ENCODE assay signal across 1 cellular context in the genomic region with DNA sequence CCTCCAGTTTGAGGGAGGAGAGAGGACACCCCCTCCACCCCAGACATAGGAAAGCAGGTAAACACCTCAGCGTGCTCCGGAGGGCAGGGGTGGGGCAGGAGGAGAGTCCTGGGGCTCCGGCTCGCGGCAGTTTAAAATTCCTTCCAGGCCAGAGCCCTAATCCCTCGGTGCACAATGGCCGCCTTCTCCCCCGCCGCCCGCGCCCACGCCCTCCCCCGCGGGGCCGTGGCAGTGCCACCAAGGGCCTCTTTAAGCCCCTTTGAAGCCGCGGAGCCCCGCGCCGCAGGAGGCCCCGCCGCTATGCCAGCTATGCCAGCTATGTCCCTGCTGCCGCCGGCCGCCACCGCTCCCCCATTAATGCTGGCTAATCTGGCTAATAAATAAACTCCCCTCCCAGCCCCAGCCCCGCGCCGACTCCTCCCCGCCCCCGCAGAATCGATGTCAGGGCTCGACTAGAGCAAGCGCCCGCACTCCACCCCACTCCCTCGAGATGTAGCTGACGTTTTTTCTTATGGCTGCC.
A peak's percentile ranks its signal among the peaks of the same experiment; 100 is the strongest.
TF ChIP-seq lines count a peak whose summit lies in the region.

No MANE protein-coding gene starts in this region.

TF ChIP-seq in HepG2, 621 proteins besides CTCF, POLR2A, EP300 and RAD21 (continued from another document):
- TF ChIP-seq, protein P1, sequence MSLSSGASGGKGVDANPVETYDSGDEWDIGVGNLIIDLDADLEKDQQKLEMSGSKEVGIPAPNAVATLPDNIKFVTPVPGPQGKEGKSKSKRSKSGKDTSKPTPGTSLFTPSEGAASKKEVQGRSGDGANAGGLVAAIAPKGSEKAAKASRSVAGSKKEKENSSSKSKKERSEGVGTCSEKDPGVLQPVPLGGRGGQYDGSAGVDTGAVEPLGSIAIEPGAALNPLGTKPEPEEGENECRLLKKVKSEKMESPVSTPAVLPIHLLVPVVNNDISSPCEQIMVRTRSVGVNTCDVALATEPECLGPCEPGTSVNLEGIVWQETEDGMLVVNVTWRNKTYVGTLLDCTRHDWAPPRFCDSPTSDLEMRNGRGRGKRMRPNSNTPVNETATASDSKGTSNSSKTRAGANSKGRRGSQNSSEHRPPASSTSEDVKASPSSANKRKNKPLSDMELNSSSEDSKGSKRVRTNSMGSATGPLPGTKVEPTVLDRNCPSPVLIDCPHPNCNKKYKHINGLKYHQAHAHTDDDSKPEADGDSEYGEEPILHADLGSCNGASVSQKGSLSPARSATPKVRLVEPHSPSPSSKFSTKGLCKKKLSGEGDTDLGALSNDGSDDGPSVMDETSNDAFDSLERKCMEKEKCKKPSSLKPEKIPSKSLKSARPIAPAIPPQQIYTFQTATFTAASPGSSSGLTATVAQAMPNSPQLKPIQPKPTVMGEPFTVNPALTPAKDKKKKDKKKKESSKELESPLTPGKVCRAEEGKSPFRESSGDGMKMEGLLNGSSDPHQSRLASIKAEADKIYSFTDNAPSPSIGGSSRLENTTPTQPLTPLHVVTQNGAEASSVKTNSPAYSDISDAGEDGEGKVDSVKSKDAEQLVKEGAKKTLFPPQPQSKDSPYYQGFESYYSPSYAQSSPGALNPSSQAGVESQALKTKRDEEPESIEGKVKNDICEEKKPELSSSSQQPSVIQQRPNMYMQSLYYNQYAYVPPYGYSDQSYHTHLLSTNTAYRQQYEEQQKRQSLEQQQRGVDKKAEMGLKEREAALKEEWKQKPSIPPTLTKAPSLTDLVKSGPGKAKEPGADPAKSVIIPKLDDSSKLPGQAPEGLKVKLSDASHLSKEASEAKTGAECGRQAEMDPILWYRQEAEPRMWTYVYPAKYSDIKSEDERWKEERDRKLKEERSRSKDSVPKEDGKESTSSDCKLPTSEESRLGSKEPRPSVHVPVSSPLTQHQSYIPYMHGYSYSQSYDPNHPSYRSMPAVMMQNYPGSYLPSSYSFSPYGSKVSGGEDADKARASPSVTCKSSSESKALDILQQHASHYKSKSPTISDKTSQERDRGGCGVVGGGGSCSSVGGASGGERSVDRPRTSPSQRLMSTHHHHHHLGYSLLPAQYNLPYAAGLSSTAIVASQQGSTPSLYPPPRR (CRISPR knock-in tag; IDR thresholded peaks at IDR 0.05; ENCODE audit: borderline replicate concordance) = no peak
- TF ChIP-seq ZSCAN9 (CRISPR knock-in tag; IDR thresholded peaks at IDR 0.05; ENCODE audit: borderline replicate concordance) = no peak
- TF ChIP-seq, protein P2, sequence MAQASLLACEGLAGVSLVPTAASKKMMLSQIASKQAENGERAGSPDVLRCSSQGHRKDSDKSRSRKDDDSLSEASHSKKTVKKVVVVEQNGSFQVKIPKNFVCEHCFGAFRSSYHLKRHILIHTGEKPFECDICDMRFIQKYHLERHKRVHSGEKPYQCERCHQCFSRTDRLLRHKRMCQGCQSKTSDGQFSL (CRISPR knock-in tag; IDR thresholded peaks at IDR 0.05) = no peak
- peak; percentile 15; the same call in 1 of the 2 replicates for TF ChIP-seq RARA (CRISPR knock-in tag; IDR thresholded peaks at IDR 0.05)
- TF ChIP-seq MED13 (CRISPR knock-in tag; IDR thresholded peaks at IDR 0.05) = no peak
- TF ChIP-seq NFRKB (IDR thresholded peaks at IDR 0.05) = no peak
- TF ChIP-seq MXI1 (IDR thresholded peaks at IDR 0.05; ENCODE audit: borderline replicate concordance, low read depth, low read length) = no peak
- no peak for TF ChIP-seq PAWR (CRISPR knock-in tag; IDR thresholded peaks at IDR 0.05; ENCODE audit: borderline replicate concordance)
- no peak for TF ChIP-seq MIER2 (CRISPR knock-in tag; IDR thresholded peaks at IDR 0.05)
- TF ChIP-seq ZFY (CRISPR knock-in tag; IDR thresholded peaks at IDR 0.05) = peak; percentile 3; the same call in 1 of the 2 replicates
- TF ChIP-seq ZNF251 (CRISPR knock-in tag; IDR thresholded peaks at IDR 0.05) = no peak
- no peak for TF ChIP-seq ZMYM3 (CRISPR knock-in tag; IDR thresholded peaks at IDR 0.05)
- TF ChIP-seq ZNF782 (CRISPR knock-in tag; IDR thresholded peaks at IDR 0.05; ENCODE audit: borderline replicate concordance) = no peak
- no peak for TF ChIP-seq NONO (IDR thresholded peaks at IDR 0.05)
- no peak for TF ChIP-seq NONO (CRISPR knock-in tag; conservative IDR thresholded peaks at IDR 0.05)
- TF ChIP-seq ZNF543 (CRISPR knock-in tag; IDR thresholded peaks at IDR 0.05) = no peak
- TF ChIP-seq, protein P3, sequence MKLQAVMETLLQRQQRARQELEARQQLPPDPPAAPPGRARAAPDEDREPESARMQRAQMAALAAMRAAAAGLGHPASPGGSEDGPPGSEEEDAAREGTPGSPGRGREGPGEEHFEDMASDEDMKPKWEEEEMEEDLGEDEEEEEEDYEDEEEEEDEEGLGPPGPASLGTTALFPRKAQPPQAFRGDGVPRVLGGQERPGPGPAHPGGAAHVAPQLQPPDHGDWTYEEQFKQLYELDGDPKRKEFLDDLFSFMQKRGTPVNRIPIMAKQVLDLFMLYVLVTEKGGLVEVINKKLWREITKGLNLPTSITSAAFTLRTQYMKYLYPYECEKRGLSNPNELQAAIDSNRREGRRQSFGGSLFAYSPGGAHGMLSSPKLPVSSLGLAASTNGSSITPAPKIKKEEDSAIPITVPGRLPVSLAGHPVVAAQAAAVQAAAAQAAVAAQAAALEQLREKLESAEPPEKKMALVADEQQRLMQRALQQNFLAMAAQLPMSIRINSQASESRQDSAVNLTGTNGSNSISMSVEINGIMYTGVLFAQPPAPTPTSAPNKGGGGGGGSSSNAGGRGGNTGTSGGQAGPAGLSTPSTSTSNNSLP (IDR thresholded peaks at IDR 0.05; ENCODE audit: low read depth, low read length) = 0 out of 2 replicates have a peak, but pooled peaks have one; percentile 20
- TF ChIP-seq KDM4B (CRISPR knock-in tag; IDR thresholded peaks at IDR 0.05) = no peak
- no peak for TF ChIP-seq ATAD3A (CRISPR knock-in tag; IDR thresholded peaks at IDR 0.05)
- no peak for TF ChIP-seq ZNF615 (CRISPR knock-in tag; IDR thresholded peaks at IDR 0.05; ENCODE audit: borderline replicate concordance)
- no peak for TF ChIP-seq ARID2 (CRISPR knock-in tag; IDR thresholded peaks at IDR 0.05; ENCODE audit: borderline replicate concordance)
- no peak for TF ChIP-seq CHD2 (IDR thresholded peaks at IDR 0.05; ENCODE audit: low read depth, low read length)
- TF ChIP-seq SUZ12 (IDR thresholded peaks at IDR 0.05; ENCODE audit: low read depth, low read length) = no peak
- no peak for TF ChIP-seq ELF3 (CRISPR knock-in tag; IDR thresholded peaks at IDR 0.05)
- TF ChIP-seq SIX1 (CRISPR knock-in tag; IDR thresholded peaks at IDR 0.05; ENCODE audit: borderline replicate concordance) = no peak
- no peak for TF ChIP-seq NR2F6 (IDR thresholded peaks at IDR 0.05)
- peak; percentile 42; the same call in 1 of the 2 replicates for TF ChIP-seq NR2F6 (CRISPR knock-in tag; IDR thresholded peaks at IDR 0.05)
- TF ChIP-seq ISL2 (CRISPR knock-in tag; IDR thresholded peaks at IDR 0.05) = no peak
- no peak for TF ChIP-seq NBN (conservative IDR thresholded peaks at IDR 0.05)
- TF ChIP-seq XBP1 (CRISPR knock-in tag; IDR thresholded peaks at IDR 0.05) = no peak
- TF ChIP-seq, protein P4, sequence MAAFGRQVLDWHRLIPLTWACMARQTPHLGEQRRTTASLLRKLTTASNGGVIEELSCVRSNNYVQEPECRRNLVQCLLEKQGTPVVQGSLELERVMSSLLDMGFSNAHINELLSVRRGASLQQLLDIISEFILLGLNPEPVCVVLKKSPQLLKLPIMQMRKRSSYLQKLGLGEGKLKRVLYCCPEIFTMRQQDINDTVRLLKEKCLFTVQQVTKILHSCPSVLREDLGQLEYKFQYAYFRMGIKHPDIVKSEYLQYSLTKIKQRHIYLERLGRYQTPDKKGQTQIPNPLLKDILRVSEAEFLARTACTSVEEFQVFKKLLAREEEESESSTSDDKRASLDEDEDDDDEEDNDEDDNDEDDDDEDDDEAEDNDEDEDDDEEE (CRISPR knock-in tag; IDR thresholded peaks at IDR 0.05) = 0 out of 2 replicates have a peak, but pooled peaks have one; percentile 26
- TF ChIP-seq ZNF512B (CRISPR knock-in tag; IDR thresholded peaks at IDR 0.05; ENCODE audit: borderline replicate concordance) = 0 out of 2 replicates have a peak, but pooled peaks have one; percentile 51
- TF ChIP-seq ZNF503 (CRISPR knock-in tag; IDR thresholded peaks at IDR 0.05) = no peak
- TF ChIP-seq ZBTB4 (CRISPR knock-in tag; IDR thresholded peaks at IDR 0.05; ENCODE audit: borderline replicate concordance) = no peak
- no peak for TF ChIP-seq HINFP (CRISPR knock-in tag; IDR thresholded peaks at IDR 0.05; ENCODE audit: low read depth)
- no peak for TF ChIP-seq JUNB (CRISPR knock-in tag; IDR thresholded peaks at IDR 0.05; ENCODE audit: borderline replicate concordance)
